Comparison of ENCODE assay signal across 12 cellular contexts in genomic region chr1:40395211-40396175, GRCh38. TPM values are rescaled to one million over a fixed set of nuclear protein-coding genes. Genes with fewer than 3 reads are reported as not detected.
DNase-seq lines count a peak whose midpoint lies in the region; ATAC-seq, FAIRE-seq and TF ChIP-seq lines count a peak whose summit lies in the region.
"Had no signal": no experiment of that assay in that cellular context is flagged by ENCODE, and none has a peak within 500 bp of the region (broad histone marks: within the 10 kb centered on the region; RNA-seq: fewer than 3 reads in every experiment).

No MANE protein-coding gene starts in this region.

- peak overlapping the region; percentile 33 for H3K4me2 ChIP-seq in OCI-LY3 (ENCODE audit: low read length)
- H3K4me2 ChIP-seq in HepG2 (ENCODE audit: low read depth, low read length) = no peak overlapping the region

- POLR2A ChIA-PET in HepG2 (lab: Yijun Ruan, JAX) = no interaction called here

- H3K9me3 ChIP-seq in OCI-LY3 (ENCODE audit: insufficient read depth, low read length) (no peaks in the 10 kb centered on the region), HepG2 (ENCODE audit: low read length) (no peaks in the 10 kb centered on the region), psoas muscle (no peaks in the 10 kb centered on the region)
- H3K9me3 ChIP-seq: body of pancreas had no signal

- H3K79me2 ChIP-seq in OCI-LY3 (ENCODE audit: low read length) (peaks cover 94% of the 10 kb centered on the region), HepG2 (ENCODE audit: insufficient read depth, low read length) (peaks cover 64% of the 10 kb centered on the region)

- WGBS in HepG2 (ENCODE audit: low lambda C conversion rate) = 94% methylated on average over 3 of the region's 3 CpGs
- WGBS in psoas muscle, 3 donors = 92 to 97% (median 93%) methylated on average over 3 of the region's 3 CpGs

- H3K36me3 Mint-ChIP-seq in activated naive CD8-positive, alpha-beta T cell treated with anti-CD3 and anti-CD28 coated beads for 36 hours = peaks cover 70% of the 10 kb centered on the region

- H4K20me1 ChIP-seq in OCI-LY3 (ENCODE audit: insufficient read depth, low read length) = no peaks in the 10 kb centered on the region
- no peaks in the 10 kb centered on the region for H4K20me1 ChIP-seq in HepG2 (ENCODE audit: insufficient read depth, low read length)

- H3K27ac Mint-ChIP-seq in activated naive CD8-positive, alpha-beta T cell treated with anti-CD3 and anti-CD28 coated beads for 36 hours = peak overlapping the region; percentile 93
- peak overlapping the region; percentile 97 to 98 for H3K27ac Mint-ChIP-seq in stimulated activated naive CD8-positive, alpha-beta T cell treated with anti-CD3 and anti-CD28 coated beads, Interleukin-15, amount 100 ng/mL, for 72 hours

- H3K9ac ChIP-seq in OCI-LY3 (ENCODE audit: low read length) (no peak overlapping the region), HepG2 (ENCODE audit: insufficient read depth, low read depth, low read length) (no peak overlapping the region)

- DNase-seq in activated naive CD8-positive, alpha-beta T cell treated with anti-CD3 and anti-CD28 coated beads for 36 hours = no peak
- DNase-seq in HepG2 (ENCODE audit: low spot score) (no peak), AG20443 (ENCODE audit: low spot score) (no peak), psoas muscle (no peak)
- no peak for DNase-seq in stimulated activated naive CD8-positive, alpha-beta T cell treated with anti-CD3 and anti-CD28 coated beads, Interleukin-15, amount 100 ng/mL, for 72 hours
- DNase-seq: body of pancreas, DMS 273 treated with DMSO at 0.1 percent for 48 hours, NCI-H1105 treated with DMSO at 0.1 percent for 48 hours, NCI-H524 treated with DMSO at 0.1 percent for 48 hours had no signal

- ATAC-seq in HepG2 (peak; percentile 51; the same call in 1 of the 3 replicates), GM21367 (IDR thresholded peaks at IDR 0.05; ENCODE audit: unreplicated experiment) (no peak), psoas muscle (no peak)
- ATAC-seq in stimulated activated naive CD8-positive, alpha-beta T cell treated with anti-CD3 and anti-CD28 coated beads, Interleukin-15, amount 100 ng/mL, for 72 hours = no peak
- ATAC-seq: body of pancreas had no signal

- CTCF ChIA-PET in HepG2 (lab: Yijun Ruan, JAX; ENCODE audit: low intra/inter-chr PET ratio, low total read pairs) = no interaction called here

- TF ChIP-seq CTCF in OCI-LY3 (IDR thresholded peaks at IDR 0.05; ENCODE audit: low read depth, low read length) (no peak), HepG2 (CRISPR knock-in tag; IDR thresholded peaks at IDR 0.05) (no peak), psoas muscle (IDR thresholded peaks at IDR 0.05) (no peak)

- H3K27me3 ChIP-seq in OCI-LY3 (ENCODE audit: low read depth, low read length) (no peaks in the 10 kb centered on the region), HepG2 (ENCODE audit: control insufficient read depth in 1 of 2, insufficient read depth in 2 of 2, low read length in 2 of 2) (no peaks in the 10 kb centered on the region), psoas muscle (ENCODE audit: insufficient read depth in 3 of 3, low read length in 2 of 3) (no peaks in the 10 kb centered on the region)
- H3K27me3 ChIP-seq: body of pancreas had no signal

- peaks cover 88% of the 10 kb centered on the region for H3K4me1 Mint-ChIP-seq in activated naive CD8-positive, alpha-beta T cell treated with anti-CD3 and anti-CD28 coated beads for 36 hours
- H3K4me1 Mint-ChIP-seq in stimulated activated naive CD8-positive, alpha-beta T cell treated with anti-CD3 and anti-CD28 coated beads, Interleukin-15, amount 100 ng/mL, for 72 hours = peaks cover 97% of the 10 kb centered on the region

- H3K27ac ChIP-seq in OCI-LY3 (ENCODE audit: low read length) (peak overlapping the region; percentile 56), HepG2 (ENCODE audit: extremely low read length, insufficient read depth, low read length) (no peak overlapping the region), psoas muscle (no peak overlapping the region)

- H2AFZ ChIP-seq in OCI-LY3 (ENCODE audit: low read depth, low read length) (no peak overlapping the region), HepG2 (ENCODE audit: low read length) (no peak overlapping the region)

- H3K4me3 Mint-ChIP-seq in activated naive CD8-positive, alpha-beta T cell treated with anti-CD3 and anti-CD28 coated beads for 36 hours = peak overlapping the region; percentile 29
- peak overlapping the region; percentile 79 to 80 for H3K4me3 Mint-ChIP-seq in stimulated activated naive CD8-positive, alpha-beta T cell treated with anti-CD3 and anti-CD28 coated beads, Interleukin-15, amount 100 ng/mL, for 72 hours

- no peak for TF ChIP-seq POLR2A in HepG2 (IDR thresholded peaks at IDR 0.05; ENCODE audit: insufficient read depth in 1 of 2, low read depth in 2 of 2, low read length in 2 of 2)

- no peak for TF ChIP-seq RAD21 in HepG2 (CRISPR knock-in tag; IDR thresholded peaks at IDR 0.05)

- in situ Hi-C loops in HepG2 (cut with HindIII; ENCODE audit: extremely low pct_ligation_motif_present, low pct_unique_long_range_greater_than_20kb) = no loop called here

- H3K27me3 Mint-ChIP-seq in activated naive CD8-positive, alpha-beta T cell treated with anti-CD3 and anti-CD28 coated beads for 36 hours = no peaks in the 10 kb centered on the region
- H3K27me3 Mint-ChIP-seq in stimulated activated naive CD8-positive, alpha-beta T cell treated with anti-CD3 and anti-CD28 coated beads, Interleukin-15, amount 100 ng/mL, for 72 hours = no peaks in the 10 kb centered on the region

- H3K36me3 ChIP-seq in OCI-LY3 (replicated peaks; ENCODE audit: low read depth, low read length) (peaks cover 5% of the 10 kb centered on the region), HepG2 (replicated peaks in 1 of 2; ENCODE audit: control insufficient read depth in 1 of 2, insufficient read depth in 2 of 2, low read length in 2 of 2) (no peaks in the 10 kb centered on the region), psoas muscle (ENCODE audit: insufficient read depth in 1 of 2, low read depth in 1 of 2) (no peaks in the 10 kb centered on the region)

- H3K4me1 ChIP-seq in OCI-LY3 (ENCODE audit: low read length) (peaks cover 85% of the 10 kb centered on the region), HepG2 (ENCODE audit: insufficient read depth, low read length) (peaks cover 78% of the 10 kb centered on the region), psoas muscle (peaks cover 15% of the 10 kb centered on the region)

- H3K4me3 ChIP-seq in OCI-LY3 (ENCODE audit: low read length) (no peak overlapping the region), HepG2 (replicated peaks in 1 of 3; ENCODE audit: insufficient read depth in 1 of 3, low read depth in 2 of 3, low read length in 3 of 3) (no peak overlapping the region), psoas muscle (no peak overlapping the region)
- H3K4me3 ChIP-seq: body of pancreas had no signal

- intact Hi-C loops in HepG2 (cut with micrococcal nuclease; ENCODE audit: unreplicated experiment) (no loop called here), psoas muscle (cut with DNase I) (no loop called here)

- TF ChIP-seq EP300 in HepG2 (IDR thresholded peaks at IDR 0.05; ENCODE audit: low read depth in 2 of 2, low read length in 2 of 2) (no peak), HepG2 (CRISPR knock-in tag; IDR thresholded peaks at IDR 0.05; ENCODE audit: borderline replicate concordance) (no peak)

- peaks cover 5% of the 10 kb centered on the region for H3K9me3 Mint-ChIP-seq in activated naive CD8-positive, alpha-beta T cell treated with anti-CD3 and anti-CD28 coated beads for 36 hours
- H3K9me3 Mint-ChIP-seq in stimulated activated naive CD8-positive, alpha-beta T cell treated with anti-CD3 and anti-CD28 coated beads, Interleukin-15, amount 100 ng/mL, for 72 hours = no peaks in the 10 kb centered on the region

- no peak for FAIRE-seq in HepG2 (lab: Jason Lieb, UNC)
- FAIRE-seq: islet of Langerhans had no signal

- BruUV-seq in HepG2 (replicated peaks; lab: Mats Ljungman, UMichigan) = no TSS peak

RNA-seq across cellular contexts. Expression of gene SMAP2, which starts 22.0 kb away (rescaled TPM):
- 100 to 1,000 TPM; 160 to 162 TPM for total RNA-seq in activated naive CD8-positive, alpha-beta T cell treated with anti-CD3 and anti-CD28 coated beads for 36 hours
- 19.0 and 21.2 TPM in 2 replicates for total RNA-seq in HepG2 (2016; rRNA removed; fragmentation: Illumina TruSeq; extraction: Trizol)
- total RNA-seq in HepG2 (2016; cell fraction: cytosol; rRNA removed; fragmentation: Illumina TruSeq; extraction: Trizol; ENCODE audit: low read depth) = 3.7 and 4.1 TPM in 2 replicates
- total RNA-seq in HepG2 (2016; cell fraction: insoluble cytoplasmic fraction; rRNA removed; fragmentation: Illumina TruSeq; extraction: Trizol) = 17.0 and 17.7 TPM in 2 replicates
- total RNA-seq in HepG2 (2016; cell fraction: membrane; rRNA removed; fragmentation: Illumina TruSeq; extraction: Trizol) = 9.4 and 9.9 TPM in 2 replicates
- total RNA-seq in HepG2 (2016; cell fraction: nucleus; rRNA removed; fragmentation: Illumina TruSeq; extraction: Trizol) = 12.5 and 12.6 TPM in 2 replicates
- 22.3 and 22.5 TPM in 2 replicates for polyA plus RNA-seq in HepG2 (2011; rRNA removed)
- 19.5 and 21.2 TPM in 2 replicates for polyA plus RNA-seq in HepG2 (2011; cell fraction: cytosol; rRNA removed)
- 14.7 and 15.6 TPM in 2 replicates for polyA plus RNA-seq in HepG2 (2011; cell fraction: nucleus; rRNA removed)
- 22.4 and 36.2 TPM in 2 replicates for polyA plus RNA-seq in HepG2 (2012)
- polyA plus RNA-seq in HepG2 (2016; cell fraction: cytosol; fragmentation: Illumina TruSeq; extraction: Trizol; ENCODE audit: low read depth) = 2.5 and 2.8 TPM in 2 replicates
- polyA plus RNA-seq in HepG2 (2016; cell fraction: insoluble cytoplasmic fraction; fragmentation: Illumina TruSeq; extraction: Trizol; ENCODE audit: low read depth) = 24.0 and 32.1 TPM in 2 replicates
- 10.0 and 10.2 TPM in 2 replicates for polyA plus RNA-seq in HepG2 (2016; cell fraction: membrane; fragmentation: Illumina TruSeq; extraction: Trizol; ENCODE audit: low read depth)
- 29.2 and 32.0 TPM in 2 replicates for polyA plus RNA-seq in HepG2 (2016; cell fraction: nucleus; fragmentation: Illumina TruSeq; extraction: Trizol; ENCODE audit: insufficient read depth, low read depth)
- polyA minus RNA-seq in HepG2 (2011; rRNA and poly(A)+ RNA removed; ENCODE audit: low replicate concordance) = 14.4 and 37.7 TPM in 2 replicates
- 14.2 and 14.6 TPM in 2 replicates for polyA minus RNA-seq in HepG2 (2011; cell fraction: cytosol; rRNA and poly(A)+ RNA removed)
- polyA minus RNA-seq in HepG2 (2011; cell fraction: nucleus; rRNA and poly(A)+ RNA removed) = 12.0 and 16.8 TPM in 2 replicates
- total RNA-seq in psoas muscle = 10 to 100 TPM in 3 of 4 donors, 1 to 10 TPM in 1; 6.9 to 35.0 (median 15.3) TPM
- 10 to 100 TPM; 18.0 to 32.2 (median 18.4) TPM for polyA plus RNA-seq in psoas muscle

RNA-seq across cellular contexts. Expression of gene ZFP69B, which starts 54.8 kb away (rescaled TPM):
- 1 to 10 TPM; 8.0 to 8.3 TPM for total RNA-seq in activated naive CD8-positive, alpha-beta T cell treated with anti-CD3 and anti-CD28 coated beads for 36 hours
- 7.7 and 10.8 TPM in 2 replicates for total RNA-seq in HepG2 (2016; rRNA removed; fragmentation: Illumina TruSeq; extraction: Trizol)
- 1.2 and 2.3 TPM in 2 replicates for total RNA-seq in HepG2 (2016; cell fraction: cytosol; rRNA removed; fragmentation: Illumina TruSeq; extraction: Trizol; ENCODE audit: low read depth)
- 7.8 and 10.0 TPM in 2 replicates for total RNA-seq in HepG2 (2016; cell fraction: insoluble cytoplasmic fraction; rRNA removed; fragmentation: Illumina TruSeq; extraction: Trizol)
- 6.5 and 6.8 TPM in 2 replicates for total RNA-seq in HepG2 (2016; cell fraction: membrane; rRNA removed; fragmentation: Illumina TruSeq; extraction: Trizol)
- 7.1 TPM in 2 replicates for total RNA-seq in HepG2 (2016; cell fraction: nucleus; rRNA removed; fragmentation: Illumina TruSeq; extraction: Trizol)
- polyA plus RNA-seq in HepG2 (2011; rRNA removed) = 4.6 and 4.9 TPM in 2 replicates
- 2.2 and 3.9 TPM in 2 replicates for polyA plus RNA-seq in HepG2 (2011; cell fraction: cytosol; rRNA removed)
- 2.4 and 3.6 TPM in 2 replicates for polyA plus RNA-seq in HepG2 (2011; cell fraction: nucleus; rRNA removed)
- polyA plus RNA-seq in HepG2 (2012) = 6.1 and 7.8 TPM in 2 replicates
- polyA plus RNA-seq in HepG2 (2016; cell fraction: cytosol; fragmentation: Illumina TruSeq; extraction: Trizol; ENCODE audit: low read depth) = 1.3 and 1.9 TPM in 2 replicates
- polyA plus RNA-seq in HepG2 (2016; cell fraction: insoluble cytoplasmic fraction; fragmentation: Illumina TruSeq; extraction: Trizol; ENCODE audit: low read depth) = 8.4 and 8.8 TPM in 2 replicates
- 3.3 and 3.5 TPM in 2 replicates for polyA plus RNA-seq in HepG2 (2016; cell fraction: membrane; fragmentation: Illumina TruSeq; extraction: Trizol; ENCODE audit: low read depth)
- polyA plus RNA-seq in HepG2 (2016; cell fraction: nucleus; fragmentation: Illumina TruSeq; extraction: Trizol; ENCODE audit: insufficient read depth, low read depth) = 7.3 and 8.2 TPM in 2 replicates
- 0.75 and 2.9 TPM in 2 replicates for polyA minus RNA-seq in HepG2 (2011; rRNA and poly(A)+ RNA removed; ENCODE audit: low replicate concordance)
- polyA minus RNA-seq in HepG2 (2011; cell fraction: cytosol; rRNA and poly(A)+ RNA removed) = 4.3 and 5.0 TPM in 2 replicates
- 11.3 and 17.8 TPM in 2 replicates for polyA minus RNA-seq in HepG2 (2011; cell fraction: nucleus; rRNA and poly(A)+ RNA removed)
- under 1 TPM; 0.32 to 0.86 (median 0.49) TPM for total RNA-seq in psoas muscle
- 1 to 10 TPM in 2 of 3 donors, under 1 TPM in 1; 0.25 to 1.4 (median 1.1) TPM for polyA plus RNA-seq in psoas muscle
